Comparison of ENCODE assay signal across 8 cellular contexts in genomic region chr16:3023669-3024478, GRCh38. TPM values are rescaled to one million over a fixed set of nuclear protein-coding genes. Genes with fewer than 3 reads are reported as not detected.
DNase-seq lines count a peak whose midpoint lies in the region; ATAC-seq, FAIRE-seq and TF ChIP-seq lines count a peak whose summit lies in the region.

Gene HCFC1R1 (minus strand): TSS chr16:3023942. CDS start chr16:3023941, 1 bp downstream.
Gene THOC6 (plus strand): TSS chr16:3024035. CDS start chr16:3024327, 292 bp downstream.

- H3K4me1 Mint-ChIP-seq in WTC11 = peaks cover 37% of the 10 kb centered on the region
- peaks cover 45% of the 10 kb centered on the region in 2 donors for H3K4me1 Mint-ChIP-seq in immature natural killer cell

- DNase-seq in AG09309 (ENCODE audit: low read depth) (peak; percentile 90), NCI-H345 (lab: John Stamatoyannopoulos, UW) (peak; percentile 99), WTC11 (ENCODE audit: low spot score) (peak; percentile 98), bronchial epithelial cell (ENCODE audit: low read depth) (peak; percentile 93), immature natural killer cell (peak; percentile 92), smooth muscle cell of the brain vasculature (ENCODE audit: low read depth, low spot score) (peak; percentile 97)

- ATAC-seq in GM19023 (IDR thresholded peaks at IDR 0.05; ENCODE audit: unreplicated experiment) (peak; percentile 73), HG03196 (IDR thresholded peaks at IDR 0.05; ENCODE audit: unreplicated experiment) (peak; percentile 65), WTC11 (peak; percentile 47)

- peaks cover 2% of the 10 kb centered on the region; the same call in 1 of the 2 replicates for H3K27me3 Mint-ChIP-seq in WTC11 (ENCODE audit: low read depth)
- H3K27me3 Mint-ChIP-seq in immature natural killer cell (ENCODE audit: low read depth in 3 of 3) = peaks cover 3 to 11% (median 9%) of the 10 kb centered on the region in 3 donors

- peaks cover 19% of the 10 kb centered on the region for H3K36me3 Mint-ChIP-seq in WTC11
- peaks cover 3 to 15% (median 4%) of the 10 kb centered on the region in 3 donors for H3K36me3 Mint-ChIP-seq in immature natural killer cell

- no peak for FAIRE-seq in bronchial epithelial cell (lab: Jason Lieb, UNC)

- H3K9me3 Mint-ChIP-seq in WTC11 (no peaks in the 10 kb centered on the region), immature natural killer cell (no peaks in the 10 kb centered on the region)

- H3K27ac Mint-ChIP-seq in WTC11 (peak within 1 kb of the TSS; percentile 99), immature natural killer cell (peak within 1 kb of the TSS; percentile 79 to 96 (median 94))

- POLR2A ChIA-PET in WTC11 (lab: Charles Lee) = interaction anchor here (0.6 to 17.1 kb wide), 6 partner anchors 10 to 76 kb away, joined by 3 to 502 read pairs (median 4); partner anchors contain the start of genes CLDN9 and ZSCAN10

- peaks cover 27% of the 10 kb centered on the region for H3K36me3 ChIP-seq in bronchial epithelial cell (ENCODE audit: control insufficient read depth, insufficient read depth, low read length)

- CTCF ChIA-PET in WTC11 (lab: Charles Lee) = interaction anchor here (0.6 to 8.6 kb wide), 11 partner anchors 7 to 127 kb away, joined by 3 to 360 read pairs (median 6); partner anchors contain the start of genes CLDN9 and ZSCAN10

- no peaks in the 10 kb centered on the region for H3K27me3 ChIP-seq in bronchial epithelial cell (ENCODE audit: control insufficient read depth, insufficient read depth, low read length)

- H3K4me3 ChIP-seq in AG09309 (ENCODE audit: control insufficient read depth, low read depth, low read length) (peak within 1 kb of the TSS; percentile 62), bronchial epithelial cell (ENCODE audit: low read depth, low read length) (peak within 1 kb of the TSS; percentile 52)

- H3K4me3 Mint-ChIP-seq in WTC11 (peak within 1 kb of the TSS; percentile 86), immature natural killer cell (peak within 1 kb of the TSS; percentile 86 to 94 (median 90))

- TF ChIP-seq CTCF in AG09309 (IDR thresholded peaks at IDR 0.05; ENCODE audit: control insufficient read depth, insufficient read depth, low read depth, low read length, missing control alignments) (no peak), WTC11 (IDR thresholded peaks at IDR 0.05) (no peak), bronchial epithelial cell (IDR thresholded peaks at IDR 0.05; ENCODE audit: insufficient read depth, low read length, severe bottlenecking) (peak; percentile 7)

TF ChIP-seq in WTC11, 78 proteins besides CTCF, POLR2A, EP300 and RAD21 (continues in another document):
- TF ChIP-seq USF2 (CRISPR knock-in tag; IDR thresholded peaks at IDR 0.05) (peak; percentile 97), GABPB1 (CRISPR knock-in tag; IDR thresholded peaks at IDR 0.05) (peak; percentile 94), MYBL2 (CRISPR knock-in tag; IDR thresholded peaks at IDR 0.05) (peak; percentile 47; the same call in 1 of the 2 replicates), ATF1 (CRISPR knock-in tag; IDR thresholded peaks at IDR 0.05) (no peak), ZNF532 (CRISPR knock-in tag; IDR thresholded peaks at IDR 0.05; ENCODE audit: borderline replicate concordance) (no peak; the same call in 1 of the 2 replicates), ERG (CRISPR knock-in tag; IDR thresholded peaks at IDR 0.05) (peak; percentile 80; the same call in 1 of the 2 replicates), CREB1 (CRISPR knock-in tag; IDR thresholded peaks at IDR 0.05) (no peak; the same call in 1 of the 2 replicates), ZNF138 (CRISPR knock-in tag; conservative IDR thresholded peaks at IDR 0.05) (no peak)
- TF ChIP-seq, protein P1, sequence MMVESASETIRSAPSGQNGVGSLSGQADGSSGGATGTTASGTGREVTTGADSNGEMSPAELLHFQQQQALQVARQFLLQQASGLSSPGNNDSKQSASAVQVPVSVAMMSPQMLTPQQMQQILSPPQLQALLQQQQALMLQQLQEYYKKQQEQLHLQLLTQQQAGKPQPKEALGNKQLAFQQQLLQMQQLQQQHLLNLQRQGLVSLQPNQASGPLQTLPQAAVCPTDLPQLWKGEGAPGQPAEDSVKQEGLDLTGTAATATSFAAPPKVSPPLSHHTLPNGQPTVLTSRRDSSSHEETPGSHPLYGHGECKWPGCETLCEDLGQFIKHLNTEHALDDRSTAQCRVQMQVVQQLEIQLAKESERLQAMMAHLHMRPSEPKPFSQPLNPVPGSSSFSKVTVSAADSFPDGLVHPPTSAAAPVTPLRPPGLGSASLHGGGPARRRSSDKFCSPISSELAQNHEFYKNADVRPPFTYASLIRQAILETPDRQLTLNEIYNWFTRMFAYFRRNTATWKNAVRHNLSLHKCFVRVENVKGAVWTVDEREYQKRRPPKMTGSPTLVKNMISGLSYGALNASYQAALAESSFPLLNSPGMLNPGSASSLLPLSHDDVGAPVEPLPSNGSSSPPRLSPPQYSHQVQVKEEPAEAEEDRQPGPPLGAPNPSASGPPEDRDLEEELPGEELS (CRISPR knock-in tag; IDR thresholded peaks at IDR 0.05) = 0 out of 2 replicates have a peak, but pooled peaks have one; percentile 16
- TF ChIP-seq, protein P2, sequence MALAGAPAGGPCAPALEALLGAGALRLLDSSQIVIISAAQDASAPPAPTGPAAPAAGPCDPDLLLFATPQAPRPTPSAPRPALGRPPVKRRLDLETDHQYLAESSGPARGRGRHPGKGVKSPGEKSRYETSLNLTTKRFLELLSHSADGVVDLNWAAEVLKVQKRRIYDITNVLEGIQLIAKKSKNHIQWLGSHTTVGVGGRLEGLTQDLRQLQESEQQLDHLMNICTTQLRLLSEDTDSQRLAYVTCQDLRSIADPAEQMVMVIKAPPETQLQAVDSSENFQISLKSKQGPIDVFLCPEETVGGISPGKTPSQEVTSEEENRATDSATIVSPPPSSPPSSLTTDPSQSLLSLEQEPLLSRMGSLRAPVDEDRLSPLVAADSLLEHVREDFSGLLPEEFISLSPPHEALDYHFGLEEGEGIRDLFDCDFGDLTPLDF (CRISPR knock-in tag; IDR thresholded peaks at IDR 0.05) = no peak

RNA-seq across cellular contexts. Expression of gene HCFC1R1, which starts in this region (rescaled TPM):
- 76.0 to 84.0 TPM (median 83.2 TPM) in 3 replicates for total RNA-seq in WTC11 (2021)
- 1.1 and 5.6 TPM in 2 replicates for total RNA-seq in bronchial epithelial cell
- polyA plus RNA-seq in immature natural killer cell = 10 to 100 TPM; 17.2 to 37.3 (median 21.5) TPM

RNA-seq across cellular contexts. Expression of gene THOC6, which starts in this region (rescaled TPM):
- total RNA-seq in WTC11 (2021) (76.5 to 94.2 TPM (median 88.7 TPM) in 3 replicates), bronchial epithelial cell (23.7 and 28.4 TPM in 2 replicates)
- 10 to 100 TPM; 40.1 to 45.4 (median 42.1) TPM for polyA plus RNA-seq in immature natural killer cell

Comparison
In these comparisons a context has a peak if more than half of its experiments do, and no peak if none do; other contexts are left out.
1. Peak in every context shown above with its lines: DNase-seq, ATAC-seq and H3K4me3 ChIP-seq.
2. RNA of gene HCFC1R1 (total RNA-seq): 76.0 to 84.0 TPM in WTC11; 1.1 to 5.6 TPM in bronchial epithelial cell; every median in the first group is over 10 times any median in the second.